22 cellular contexts compared by ENCODE assay signal in the genomic region with DNA sequence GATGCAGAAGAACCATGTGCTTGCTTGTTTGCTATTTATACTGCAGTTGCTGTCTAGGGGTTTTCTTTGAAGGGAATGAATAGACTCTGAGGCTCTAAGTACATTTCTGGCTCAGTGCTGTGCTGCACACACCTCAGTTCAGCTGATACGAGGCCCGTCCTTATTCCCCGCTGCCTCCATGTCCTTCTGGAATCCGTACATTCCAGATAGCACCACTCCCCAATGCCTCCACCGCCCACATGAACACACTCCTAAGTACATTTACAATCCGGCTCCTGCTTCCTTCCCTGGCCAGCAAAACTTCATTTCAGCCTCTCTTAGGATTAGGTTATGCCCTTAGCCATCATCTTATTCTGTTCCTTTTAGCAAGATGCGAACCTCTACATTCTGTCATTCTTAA.
"Had no signal": no experiment of that assay in that cellular context is flagged by ENCODE, and none has a peak within 500 bp of the region (broad histone marks: within the 10 kb centered on the region; RNA-seq: fewer than 3 reads in every experiment).

No MANE protein-coding gene starts in this region.

- H3K36me3 Mint-ChIP-seq: activated CD8-positive, alpha-beta memory T cell treated with anti-CD3 and anti-CD28 coated beads, Interleukin-2, amount 10 ng/mL, durations not matched to agents 7 days and 5 days; activated naive CD4-positive, alpha-beta T cell treated with anti-CD3 and anti-CD28 coated beads, Interleukin-2, amount 50 U/mL, for 24 hours had no signal

- H3K27me3 Mint-ChIP-seq: activated B cell treated with CpG ODN at 0.5 μM for 24 hours; activated naive CD4-positive, alpha-beta T cell treated with anti-CD3 and anti-CD28 coated beads, Interleukin-2, amount 50 U/mL, for 24 hours had no signal

- H3K27ac Mint-ChIP-seq: activated B cell treated with CpG ODN at 0.5 μM for 24 hours; activated CD4-positive, alpha-beta T cell treated with anti-CD3 and anti-CD28 coated beads, Interleukin-2, amount 10 ng/mL, durations not matched to agents 24 days and 14 days; activated CD8-positive, alpha-beta memory T cell treated with anti-CD3 and anti-CD28 coated beads, Interleukin-2, amount 10 ng/mL, durations not matched to agents 7 days and 5 days; activated naive CD4-positive, alpha-beta T cell treated with anti-CD3 and anti-CD28 coated beads, Interleukin-2, amount 50 U/mL, for 24 hours; activated T-cell treated with anti-CD3 and anti-CD28 coated beads, Interleukin-2, amount 50 U/mL, for 24 hours; activated T-helper 1 cell treated with anti-CD3 and anti-CD28 coated beads, Interleukin-12 subunit alpha, Interleukin-12 subunit beta, Interleukin-2, Interleukin-4 antibody, amounts not matched to agents 30 ng/mL and 10 ng/mL and 1 ng/mL, durations not matched to agents 14 hours and 24 hours and 36 hours had no signal

- H3K4me3 Mint-ChIP-seq: activated B cell treated with CpG ODN at 0.5 μM for 24 hours; activated CD4-positive, alpha-beta T cell treated with anti-CD3 and anti-CD28 coated beads, Interleukin-2, amount 10 ng/mL, durations not matched to agents 24 days and 14 days; activated CD8-positive, alpha-beta memory T cell treated with anti-CD3 and anti-CD28 coated beads, Interleukin-2, amount 10 ng/mL, durations not matched to agents 7 days and 5 days; activated naive CD4-positive, alpha-beta T cell treated with anti-CD3 and anti-CD28 coated beads, Interleukin-2, amount 50 U/mL, for 24 hours; activated T-cell treated with anti-CD3 and anti-CD28 coated beads, Interleukin-2, amount 50 U/mL, for 24 hours; activated T-helper 1 cell treated with anti-CD3 and anti-CD28 coated beads, Interleukin-12 subunit alpha, Interleukin-12 subunit beta, Interleukin-2, Interleukin-4 antibody, amounts not matched to agents 30 ng/mL and 10 ng/mL and 1 ng/mL, durations not matched to agents 14 hours and 24 hours and 36 hours; T-helper 17 cell had no signal

- H3K4me1 Mint-ChIP-seq: activated B cell treated with CpG ODN at 0.5 μM for 24 hours; activated CD8-positive, alpha-beta memory T cell treated with anti-CD3 and anti-CD28 coated beads, Interleukin-2, amount 10 ng/mL, durations not matched to agents 7 days and 5 days; activated naive CD4-positive, alpha-beta T cell treated with anti-CD3 and anti-CD28 coated beads, Interleukin-2, amount 50 U/mL, for 24 hours had no signal

- H3K36me3 ChIP-seq: brain microvascular endothelial cell had no signal

- H3K9me3 Mint-ChIP-seq: activated B cell treated with CpG ODN at 0.5 μM for 24 hours; activated CD4-positive, alpha-beta T cell treated with anti-CD3 and anti-CD28 coated beads, Interleukin-2, amount 10 ng/mL, durations not matched to agents 24 days and 14 days; activated naive CD4-positive, alpha-beta T cell treated with anti-CD3 and anti-CD28 coated beads, Interleukin-2, amount 50 U/mL, for 24 hours; activated T-cell treated with anti-CD3 and anti-CD28 coated beads, Interleukin-2, amount 50 U/mL, for 24 hours; activated T-helper 1 cell treated with anti-CD3 and anti-CD28 coated beads, Interleukin-12 subunit alpha, Interleukin-12 subunit beta, Interleukin-2, Interleukin-4 antibody, amounts not matched to agents 30 ng/mL and 10 ng/mL and 1 ng/mL, durations not matched to agents 14 hours and 24 hours and 36 hours had no signal

- FAIRE-seq: K562 had no signal

- ATAC-seq: activated CD8-positive, alpha-beta memory T cell treated with anti-CD3 and anti-CD28 coated beads, Interleukin-2, amount 10 ng/mL, durations not matched to agents 7 days and 5 days; K562; T-helper 17 cell had no signal

- DNase-seq: activated B cell treated with CpG ODN at 0.5 μM for 24 hours; activated CD4-positive, alpha-beta T cell treated with anti-CD3 and anti-CD28 coated beads for 1 hour; activated CD4-positive, alpha-beta T cell treated with anti-CD3 and anti-CD28 coated beads, Interleukin-2, amount 10 ng/mL, durations not matched to agents 24 days and 14 days; activated CD4-positive, alpha-beta T cell treated with anti-CD3 and anti-CD28 coated beads, Interleukin-2, amount 50 U/mL, for 48 hours; activated CD8-positive, alpha-beta memory T cell treated with anti-CD3 and anti-CD28 coated beads, Interleukin-2, amount 10 ng/mL, durations not matched to agents 7 days and 5 days; activated effector memory CD4-positive, alpha-beta T cell treated with Interleukin-2 at 50 U/mL for 16 hours; activated naive CD4-positive, alpha-beta T cell; activated T-cell treated with anti-CD3 and anti-CD28 coated beads, Interleukin-2, amount 50 U/mL, for 24 hours; amniotic stem cell; brain microvascular endothelial cell; Karpas-422; MM.1S; NCI-H1105; NCI-H1436; NCI-H2029 treated with DMSO at 0.1 percent for 48 hours; NCI-H510A treated with DMSO at 0.1 percent for 48 hours; SIG-M5; T-helper 17 cell; T-helper 9 cell had no signal

- H3K27ac ChIP-seq: brain microvascular endothelial cell had no signal

- H3K4me3 ChIP-seq: K562 had no signal
